9 cellular contexts compared by ENCODE assay signal in genomic region chr5:91151947-91152346, GRCh38.
DNase-seq lines count a peak whose midpoint lies in the region; ATAC-seq and TF ChIP-seq lines count a peak whose summit lies in the region.
"Had no signal": no experiment of that assay in that cellular context is flagged by ENCODE, and none has a peak within 500 bp of the region (broad histone marks: within the 10 kb centered on the region; RNA-seq: fewer than 3 reads in every experiment).

No MANE protein-coding gene starts in this region.

- DNase-seq in GM04503 (ENCODE audit: low read depth) (peak; percentile 77), SK-MEL-5 (ENCODE audit: low read depth, low spot score) (peak; percentile 53), fibroblast of pulmonary artery (ENCODE audit: low read depth) (peak; percentile 98), renal cortical epithelial cell (ENCODE audit: low read depth) (peak; percentile 99), HuH-7.5 (ENCODE audit: low spot score) (no peak), NOMO-1 treated with DMSO at 0.1 percent for 48 hours (lab: John Stamatoyannopoulos, UW; ENCODE audit: unreplicated experiment) (no peak), RKO (ENCODE audit: low spot score) (no peak)
- DNase-seq: natural killer cell had no signal

- in situ Hi-C loops in SK-MEL-5 (cut with HindIII; ENCODE audit: low pct_unique_long_range_greater_than_20kb, low sequenced_read_pairs) = no loop called here

- ATAC-seq in GM19463 (IDR thresholded peaks at IDR 0.05; ENCODE audit: unreplicated experiment) = no peak
- ATAC-seq: natural killer cell had no signal

- TF ChIP-seq CTCF in fibroblast of pulmonary artery (IDR thresholded peaks at IDR 0.05; ENCODE audit: low read length, missing control alignments) = no peak

- H3K4me3 ChIP-seq in fibroblast of pulmonary artery (replicated peaks; ENCODE audit: low read depth, low read length) = no peak overlapping the region

Comparison
In these comparisons a context has a peak if more than half of its experiments do, and no peak if none do; other contexts are left out.
1. DNase-seq: peak in GM04503 (single experiment), SK-MEL-5 (single experiment), fibroblast of pulmonary artery (single experiment) and renal cortical epithelial cell (single experiment); none in HuH-7.5 (single experiment), NOMO-1 treated with DMSO at 0.1 percent for 48 hours (single experiment) and RKO (single experiment).